ENCODE assay signal across 9 cellular contexts in genomic region chr1:4655674-4656532, GRCh38.
A peak's percentile ranks its signal among the peaks of the same experiment; 100 is the strongest.
DNase-seq lines count a peak whose midpoint lies in the region; ATAC-seq, FAIRE-seq and TF ChIP-seq lines count a peak whose summit lies in the region.
"Had no signal": no experiment of that assay in that cellular context is flagged by ENCODE, and none has a peak within 500 bp of the region (broad histone marks: within the 10 kb centered on the region; RNA-seq: fewer than 3 reads in every experiment).

No MANE protein-coding gene starts in this region.

- no peak for FAIRE-seq in D721Med (lab: Jason Lieb, UNC)

- TF ChIP-seq CTCF in D721Med (IDR thresholded peaks at IDR 0.05; ENCODE audit: insufficient read depth, missing control alignments), result peak; percentile 51

- peak overlapping the region; percentile 48 for H3K9ac ChIP-seq in HUES6 (ENCODE audit: low read length)
- H3K9ac ChIP-seq in iPS-18a (ENCODE audit: low read length), result no peak overlapping the region

- DNase-seq in D721Med (ENCODE audit: insufficient read length, low spot score) (peak; percentile 47), anterior cingulate cortex (lab: John Stamatoyannopoulos, UW) (peak in 56 of 58 donors; percentile 36 to 93 (median 82)), Kasumi-1 (lab: John Stamatoyannopoulos, UW) (no peak)
- DNase-seq in stimulated activated naive CD8-positive, alpha-beta T cell treated with anti-CD3 and anti-CD28 coated beads, Interleukin-15, Interleukin-2, amounts not matched to agents 100 U/mL and 50 U/mL, for 24 hours, result peak; percentile 28
- no peak for DNase-seq in stimulated activated CD4-positive, alpha-beta T cell treated with anti-CD3 and anti-CD28 coated beads, Interleukin-4, amount 100 ng/mL, for 1 hour

- H3K27me3 ChIP-seq in HUES6 (ENCODE audit: control insufficient read depth, insufficient read depth, low read length), result peaks cover 72% of the 10 kb centered on the region
- H3K27me3 ChIP-seq in iPS-18a (ENCODE audit: control insufficient read depth, insufficient read depth, low read length), result peaks cover 78% of the 10 kb centered on the region

- H3K4me3 ChIP-seq in HUES6 (ENCODE audit: low read depth, low read length) (peak overlapping the region; percentile 60), iPS-18a (ENCODE audit: low read length) (peak overlapping the region; percentile 48)
- H3K4me3 ChIP-seq: SK-N-MC had no signal

- no peaks in the 10 kb centered on the region for H3K36me3 ChIP-seq in HUES6 (ENCODE audit: control insufficient read depth, insufficient read depth, low read length)
- no peaks in the 10 kb centered on the region for H3K36me3 ChIP-seq in iPS-18a (ENCODE audit: control insufficient read depth, low read depth, low read length)

- no peak for ATAC-seq in stimulated activated naive CD8-positive, alpha-beta T cell treated with anti-CD3 and anti-CD28 coated beads, Interleukin-15, Interleukin-2, amounts not matched to agents 100 U/mL and 50 U/mL, for 24 hours
- no peak for ATAC-seq in HG03108 (IDR thresholded peaks at IDR 0.05; ENCODE audit: unreplicated experiment)

- H3K9me3 ChIP-seq in HUES6 (ENCODE audit: control insufficient read depth, insufficient read depth, low read depth, low read length) (no peaks in the 10 kb centered on the region), iPS-18a (ENCODE audit: control insufficient read depth, low read depth, low read length) (no peaks in the 10 kb centered on the region)

- H3K4me1 ChIP-seq in HUES6 (ENCODE audit: control insufficient read depth, insufficient read depth, low read length) (peaks cover 60% of the 10 kb centered on the region), iPS-18a (ENCODE audit: control insufficient read depth, low read depth, low read length) (peaks cover 39% of the 10 kb centered on the region)

- H3K27ac ChIP-seq in HUES6 (ENCODE audit: low read depth, low read length), result no peak overlapping the region
- no peak overlapping the region for H3K27ac ChIP-seq in iPS-18a (ENCODE audit: low read length)
- H3K27ac ChIP-seq: SK-N-MC had no signal

Comparison
In these comparisons a context has a peak if more than half of its experiments do, and no peak if none do; other contexts are left out.
1. DNase-seq: peak in D721Med (single experiment), anterior cingulate cortex (56 of 58) and stimulated activated naive CD8-positive, alpha-beta T cell treated with anti-CD3 and anti-CD28 coated beads, Interleukin-15, Interleukin-2, amounts not matched to agents 100 U/mL and 50 U/mL, for 24 hours (single experiment); none in Kasumi-1 (0 of 2) and stimulated activated CD4-positive, alpha-beta T cell treated with anti-CD3 and anti-CD28 coated beads, Interleukin-4, amount 100 ng/mL, for 1 hour (single experiment).